In the genomic region with DNA sequence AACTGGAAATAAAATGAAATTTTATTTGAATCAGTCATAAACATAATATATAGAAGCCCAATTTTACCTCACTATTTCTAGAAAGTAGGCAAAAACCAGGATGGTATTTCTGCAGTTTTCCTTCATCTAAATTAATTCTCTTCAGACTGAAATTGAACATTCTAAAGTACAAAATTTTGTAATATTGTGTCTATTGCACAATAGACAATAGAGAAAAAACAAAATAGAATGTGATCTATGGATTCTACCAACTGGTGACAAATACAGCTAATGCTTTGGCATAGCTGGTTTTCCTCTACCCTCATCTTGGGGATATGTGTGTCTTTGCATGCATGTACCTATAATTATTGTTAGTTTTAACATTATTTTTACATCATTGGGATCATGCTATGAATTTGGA, we compare ENCODE assay signal across 7 cellular contexts. TPM values are rescaled to one million over a fixed set of nuclear protein-coding genes. Genes with fewer than 3 reads are reported as not detected.
"Had no signal": no experiment of that assay in that cellular context is flagged by ENCODE, and none has a peak within 500 bp of the region (broad histone marks: within the 10 kb centered on the region; RNA-seq: fewer than 3 reads in every experiment).

No MANE protein-coding gene starts in this region.

- H3K27ac Mint-ChIP-seq: IgD-negative memory B cell had no signal

- DNase-seq: Karpas-422, KBM-7, KG1 had no signal

- FAIRE-seq: HTR-8/SVneo had no signal

- H3K27ac ChIP-seq: HL-60, KMS-11 had no signal

- H3K4me1 Mint-ChIP-seq: IgD-negative memory B cell had no signal

- H3K36me3 Mint-ChIP-seq: IgD-negative memory B cell had no signal

- H3K4me3 Mint-ChIP-seq: IgD-negative memory B cell had no signal

- H3K9ac ChIP-seq: KMS-11 had no signal

- H3K4me2 ChIP-seq: KMS-11 had no signal

- H3K27me3 Mint-ChIP-seq: IgD-negative memory B cell had no signal

RNA-seq across cellular contexts. Expression of a gene that starts 8.5 kb away (rescaled TPM):
- polyA plus RNA-seq: IgD-negative memory B cell had no signal
